ENCODE assay signal across 7 cellular contexts in genomic region chr15:89647191-89647851, GRCh38.
DNase-seq lines count a peak whose midpoint lies in the region; ATAC-seq and TF ChIP-seq lines count a peak whose summit lies in the region.

No MANE protein-coding gene starts in this region.

- peak; percentile 54 for ATAC-seq in GM18502 (IDR thresholded peaks at IDR 0.05; ENCODE audit: poor library complexity, unreplicated experiment)
- no peak for ATAC-seq in GM19452 (IDR thresholded peaks at IDR 0.05; ENCODE audit: unreplicated experiment)

- DNase-seq in NB4 (ENCODE audit: low read depth) (peak; percentile 69), choroid plexus epithelial cell (ENCODE audit: low read depth) (peak; percentile 66), left kidney (ENCODE audit: low read depth, low spot score) (peak; percentile 82)
- DNase-seq in activated CD4-positive, alpha-beta T cell treated with anti-CD3 and anti-CD28 coated beads for 24 hours (ENCODE audit: low read depth in 2 of 2) = peak; percentile 51 to 70
- peak; percentile 10 to 35 (median 17) for DNase-seq in stimulated activated CD4-positive, alpha-beta T cell treated with anti-CD3 and anti-CD28 coated beads, TNF-alpha, amount 100 ng/mL, for 4 hours (ENCODE audit: low read depth in 3 of 3)

- no peak overlapping the region for H3K4me3 ChIP-seq in NB4 (ENCODE audit: low read depth, low read length)
- no peak overlapping the region for H3K4me3 ChIP-seq in choroid plexus epithelial cell (ENCODE audit: low read depth, low read length)

- peak; percentile 91 for TF ChIP-seq CTCF in NB4 (IDR thresholded peaks at IDR 0.05; ENCODE audit: low read depth, low read length)
- TF ChIP-seq CTCF in choroid plexus epithelial cell (conservative IDR thresholded peaks at IDR 0.05; ENCODE audit: low read depth, low read length) = peak; percentile 91

- TF ChIP-seq POLR2A in NB4 (IDR thresholded peaks at IDR 0.05; ENCODE audit: extremely low read depth, insufficient read length) = no peak

Comparison
In these comparisons a context has a peak if more than half of its experiments do, and no peak if none do; other contexts are left out.
1. DNase-seq: peak in every context shown above with its lines; median percentile 82 in left kidney; 69 in NB4; 66 in choroid plexus epithelial cell; 60 in activated CD4-positive, alpha-beta T cell treated with anti-CD3 and anti-CD28 coated beads for 24 hours; 17 in stimulated activated CD4-positive, alpha-beta T cell treated with anti-CD3 and anti-CD28 coated beads, TNF-alpha, amount 100 ng/mL, for 4 hours.